ENCODE assay signal across 1 cellular context in the genomic region with DNA sequence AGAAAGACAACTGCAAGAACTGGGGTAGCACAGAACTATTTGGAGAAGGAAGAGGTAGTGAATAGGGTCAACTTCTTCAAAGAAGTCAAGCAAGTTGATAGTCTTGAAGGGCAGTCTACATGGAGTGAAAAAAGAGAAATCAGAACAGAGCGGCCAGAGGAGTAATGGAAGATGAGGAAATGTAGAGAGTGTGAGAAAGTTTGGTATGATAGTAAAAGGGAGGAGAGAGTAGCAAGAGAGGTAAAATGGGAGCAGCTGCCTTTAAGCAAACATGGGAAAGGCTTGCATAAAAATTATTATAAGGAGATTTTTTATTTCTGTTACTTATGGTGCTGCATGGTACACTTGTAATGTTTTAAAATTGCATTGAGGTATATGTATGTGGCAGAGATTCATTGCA.
TF ChIP-seq lines count a peak whose summit lies in the region.

No MANE protein-coding gene starts in this region.

TF ChIP-seq in SK-N-SH, 30 proteins besides CTCF, POLR2A, EP300 and RAD21 (continued from another document):
- TF ChIP-seq, protein P1, sequence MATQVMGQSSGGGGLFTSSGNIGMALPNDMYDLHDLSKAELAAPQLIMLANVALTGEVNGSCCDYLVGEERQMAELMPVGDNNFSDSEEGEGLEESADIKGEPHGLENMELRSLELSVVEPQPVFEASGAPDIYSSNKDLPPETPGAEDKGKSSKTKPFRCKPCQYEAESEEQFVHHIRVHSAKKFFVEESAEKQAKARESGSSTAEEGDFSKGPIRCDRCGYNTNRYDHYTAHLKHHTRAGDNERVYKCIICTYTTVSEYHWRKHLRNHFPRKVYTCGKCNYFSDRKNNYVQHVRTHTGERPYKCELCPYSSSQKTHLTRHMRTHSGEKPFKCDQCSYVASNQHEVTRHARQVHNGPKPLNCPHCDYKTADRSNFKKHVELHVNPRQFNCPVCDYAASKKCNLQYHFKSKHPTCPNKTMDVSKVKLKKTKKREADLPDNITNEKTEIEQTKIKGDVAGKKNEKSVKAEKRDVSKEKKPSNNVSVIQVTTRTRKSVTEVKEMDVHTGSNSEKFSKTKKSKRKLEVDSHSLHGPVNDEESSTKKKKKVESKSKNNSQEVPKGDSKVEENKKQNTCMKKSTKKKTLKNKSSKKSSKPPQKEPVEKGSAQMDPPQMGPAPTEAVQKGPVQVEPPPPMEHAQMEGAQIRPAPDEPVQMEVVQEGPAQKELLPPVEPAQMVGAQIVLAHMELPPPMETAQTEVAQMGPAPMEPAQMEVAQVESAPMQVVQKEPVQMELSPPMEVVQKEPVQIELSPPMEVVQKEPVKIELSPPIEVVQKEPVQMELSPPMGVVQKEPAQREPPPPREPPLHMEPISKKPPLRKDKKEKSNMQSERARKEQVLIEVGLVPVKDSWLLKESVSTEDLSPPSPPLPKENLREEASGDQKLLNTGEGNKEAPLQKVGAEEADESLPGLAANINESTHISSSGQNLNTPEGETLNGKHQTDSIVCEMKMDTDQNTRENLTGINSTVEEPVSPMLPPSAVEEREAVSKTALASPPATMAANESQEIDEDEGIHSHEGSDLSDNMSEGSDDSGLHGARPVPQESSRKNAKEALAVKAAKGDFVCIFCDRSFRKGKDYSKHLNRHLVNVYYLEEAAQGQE (IDR thresholded peaks at IDR 0.05; ENCODE audit: low read depth, low read length) = no peak
- TF ChIP-seq GATA2 (CRISPR knock-in tag; IDR thresholded peaks at IDR 0.05) = no peak
- TF ChIP-seq YY1 (IDR thresholded peaks at IDR 0.05; ENCODE audit: low read depth) = no peak
- no peak for TF ChIP-seq RXRA (IDR thresholded peaks at IDR 0.05; ENCODE audit: borderline replicate concordance, low read depth)
